In the genomic region with DNA sequence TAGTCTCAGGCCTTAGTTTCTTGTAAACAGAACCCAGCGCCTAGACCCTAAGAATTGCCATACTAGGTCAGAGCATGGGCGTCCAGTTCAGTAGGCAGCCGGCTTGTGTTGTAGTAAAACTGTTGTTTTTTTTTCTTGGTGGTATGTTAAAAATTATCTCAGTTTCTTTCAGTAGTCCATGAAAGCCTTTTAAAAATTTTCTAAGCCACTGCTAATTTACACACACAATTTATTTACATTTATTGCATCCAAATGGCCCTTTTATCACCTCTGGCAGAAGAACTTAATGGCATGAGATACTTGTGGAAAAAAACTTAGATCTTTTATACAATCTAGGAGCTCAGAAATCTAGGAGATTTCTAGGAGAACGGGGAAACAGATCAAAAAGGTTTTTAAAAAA, we compare ENCODE assay signal across 8 cellular contexts. TPM values are rescaled to one million over a fixed set of nuclear protein-coding genes. Genes with fewer than 3 reads are reported as not detected.
DNase-seq lines count a peak whose midpoint lies in the region; ATAC-seq and TF ChIP-seq lines count a peak whose summit lies in the region.

No MANE protein-coding gene starts in this region.

- TF ChIP-seq CTCF in CD8-positive, alpha-beta T cell (IDR thresholded peaks at IDR 0.05): no peak
- TF ChIP-seq CTCF in RWPE2 (IDR thresholded peaks at IDR 0.05; ENCODE audit: poor library complexity, severe bottlenecking): no peak
- TF ChIP-seq CTCF in epithelial cell of proximal tubule (conservative IDR thresholded peaks at IDR 0.05; ENCODE audit: low read depth, low read length): no peak
- TF ChIP-seq CTCF in osteoblast (IDR thresholded peaks at IDR 0.05; ENCODE audit: extremely low read depth, low read depth, low read length): no peak

- H2AFZ ChIP-seq in osteoblast (ENCODE audit: low read length): peak overlapping the region; percentile 76

- no peaks in the 10 kb centered on the region for H3K36me3 Mint-ChIP-seq in CD8-positive, alpha-beta T cell

- peak overlapping the region; percentile 74 for H3K4me3 Mint-ChIP-seq in CD8-positive, alpha-beta T cell

- H3K9me3 Mint-ChIP-seq in CD8-positive, alpha-beta T cell: peaks cover 4% of the 10 kb centered on the region

- peaks cover 12% of the 10 kb centered on the region for H3K4me1 Mint-ChIP-seq in CD8-positive, alpha-beta T cell (ENCODE audit: low read depth)

- no peaks in the 10 kb centered on the region for H3K36me3 ChIP-seq in CD8-positive, alpha-beta T cell (ENCODE audit: insufficient read depth, low read length)
- no peaks in the 10 kb centered on the region for H3K36me3 ChIP-seq in RWPE2 (ENCODE audit: low read depth)
- no peaks in the 10 kb centered on the region for H3K36me3 ChIP-seq in osteoblast (ENCODE audit: insufficient read depth, low read length)

- intact Hi-C loops in CD8-positive, alpha-beta T cell (cut with DNase I, micrococcal nuclease): loop anchor here in 1 of 2 experiments (10.0 kb wide), 2 partner anchors 228 to 788 kb away; partner anchors contain the start of genes MSL2 and STAG1

- H4K20me1 ChIP-seq in osteoblast (ENCODE audit: insufficient read depth, low read length): peaks cover 11% of the 10 kb centered on the region

- CTCF ChIA-PET in CD8-positive, alpha-beta T cell (lab: Charles Lee): no interaction called here

- no peaks in the 10 kb centered on the region for H3K27me3 ChIP-seq in CD8-positive, alpha-beta T cell (ENCODE audit: insufficient read depth, low read length)
- H3K27me3 ChIP-seq in RWPE2 (ENCODE audit: insufficient read depth, poor library complexity, severe bottlenecking) (no peaks in the 10 kb centered on the region), osteoblast (ENCODE audit: insufficient read depth, low read length) (no peaks in the 10 kb centered on the region)

- peaks cover 39% of the 10 kb centered on the region for H3K27me3 Mint-ChIP-seq in CD8-positive, alpha-beta T cell (ENCODE audit: low read depth)

- H3K27ac Mint-ChIP-seq in CD8-positive, alpha-beta T cell: no peak overlapping the region

- no peaks in the 10 kb centered on the region for H3K9me3 ChIP-seq in CD8-positive, alpha-beta T cell (ENCODE audit: low read length)
- H3K9me3 ChIP-seq in RWPE2 (ENCODE audit: severe bottlenecking) (no peaks in the 10 kb centered on the region), osteoblast (ENCODE audit: low read depth, low read length) (no peaks in the 10 kb centered on the region)

- peak overlapping the region; percentile 95 for H3K4me2 ChIP-seq in osteoblast (ENCODE audit: insufficient read depth, low read length)

- peaks cover 54% of the 10 kb centered on the region for H3K79me2 ChIP-seq in osteoblast (ENCODE audit: insufficient read depth, low read length)

- no peak for ATAC-seq in CD8-positive, alpha-beta T cell
- ATAC-seq in RWPE2 (ENCODE audit: low read depth): no peak

- peaks cover 10% of the 10 kb centered on the region for H3K4me1 ChIP-seq in CD8-positive, alpha-beta T cell (ENCODE audit: insufficient read depth, low read length)
- peaks cover 19% of the 10 kb centered on the region for H3K4me1 ChIP-seq in RWPE2 (ENCODE audit: insufficient read depth, poor library complexity, severe bottlenecking)
- peaks cover 19% of the 10 kb centered on the region for H3K4me1 ChIP-seq in osteoblast (ENCODE audit: insufficient read depth, low read length)

- POLR2A ChIA-PET in CD8-positive, alpha-beta T cell (lab: Charles Lee): interaction anchor here (0.6 kb wide), 1 partner anchor 20 kb away, joined by 3 read pairs; no protein-coding TSS in a partner anchor

- H3K27ac ChIP-seq in CD8-positive, alpha-beta T cell (ENCODE audit: low read depth, low read length): no peak overlapping the region
- H3K27ac ChIP-seq in RWPE2 (ENCODE audit: poor library complexity, severe bottlenecking) (peak overlapping the region; percentile 70), osteoblast (ENCODE audit: low read depth, low read length) (peak overlapping the region; percentile 71)

- DNase-seq in CD8-positive, alpha-beta T cell: no peak
- DNase-seq in RWPE2 (ENCODE audit: low spot score) (no peak), epithelial cell of proximal tubule (ENCODE audit: low read depth) (no peak), osteoblast (ENCODE audit: insufficient read length, low spot score, missing footprints) (peak; percentile 45), NCI-H187 (lab: John Stamatoyannopoulos, UW) (no peak), DMS79 (lab: John Stamatoyannopoulos, UW) (no peak)
- no peak for DNase-seq in stimulated activated CD4-positive, alpha-beta T cell treated with anti-CD3 and anti-CD28 coated beads, Interleukin-4, amount 100 ng/mL, for 4 hours
- no peak for DNase-seq in activated CD8-positive, alpha-beta memory T cell treated with anti-CD3 and anti-CD28 coated beads, Interleukin-2, amount 50 U/mL, for 4 hours

- no peak overlapping the region for H3K4me3 ChIP-seq in CD8-positive, alpha-beta T cell (ENCODE audit: low read depth, low read length)
- H3K4me3 ChIP-seq in RWPE2 (ENCODE audit: severe bottlenecking): peak overlapping the region; percentile 63
- peak overlapping the region; percentile 85 for H3K4me3 ChIP-seq in epithelial cell of proximal tubule (ENCODE audit: low read depth, low read length)
- H3K4me3 ChIP-seq in osteoblast (ENCODE audit: insufficient read depth, low read length): peak overlapping the region; percentile 86

RNA-seq across cellular contexts. Expression of gene PPP2R3A, which starts 1.3 kb away (rescaled TPM):
- total RNA-seq in CD8-positive, alpha-beta T cell: under 1 TPM; 0.08 to 0.11 TPM
- total RNA-seq in epithelial cell of proximal tubule (13.2 and 25.9 TPM in 2 replicates), osteoblast (23.9 and 24.2 TPM in 2 replicates)

Comparison
In these comparisons a context has a peak if more than half of its experiments do, and no peak if none do; other contexts are left out.
1. RNA of gene PPP2R3A, which starts 1.3 kb away (total RNA-seq): 13.2 to 25.9 TPM in epithelial cell of proximal tubule and 23.9 to 24.2 TPM in osteoblast; 0.08 to 0.11 TPM in CD8-positive, alpha-beta T cell; every median in the first group is over 10 times any median in the second.